ENCODE assay signal across 8 cellular contexts in genomic region chr12:107917912-107918800, GRCh38.
DNase-seq lines count a peak whose midpoint lies in the region; ATAC-seq and TF ChIP-seq lines count a peak whose summit lies in the region.

No MANE protein-coding gene starts in this region.

- H3K27ac Mint-ChIP-seq in nephron, result no peak overlapping the region

- no peak overlapping the region for H3K27ac ChIP-seq in 22Rv1

- no peak for DNase-seq in GM12864 (ENCODE audit: low read depth)
- peak; percentile 64 for DNase-seq in NCI-H345 (lab: John Stamatoyannopoulos, UW)
- peak; percentile 54 for DNase-seq in choroid plexus epithelial cell (ENCODE audit: low read depth)
- no peak for DNase-seq in activated naive CD4-positive, alpha-beta T cell (lab: John Stamatoyannopoulos, UW)

- ATAC-seq in GM19351 (IDR thresholded peaks at IDR 0.05; ENCODE audit: unreplicated experiment) (no peak), GM18868 (IDR thresholded peaks at IDR 0.05; ENCODE audit: unreplicated experiment) (no peak)

- TF ChIP-seq CTCF in 22Rv1 (IDR thresholded peaks at IDR 0.05) (peak; percentile 83), GM12864 (IDR thresholded peaks at IDR 0.05; ENCODE audit: low read depth, low read length, missing control alignments) (peak; percentile 93), choroid plexus epithelial cell (conservative IDR thresholded peaks at IDR 0.05; ENCODE audit: low read depth, low read length) (peak; percentile 87), nephron (IDR thresholded peaks at IDR 0.05; ENCODE audit: unreplicated experiment in 3 of 3) (peak; percentile 67 to 80 (median 75))

- peaks cover 35% of the 10 kb centered on the region for H3K27me3 Mint-ChIP-seq in nephron (ENCODE audit: low read depth)

- H3K4me3 ChIP-seq in GM12864 (ENCODE audit: low read depth, low read length) (no peak overlapping the region), choroid plexus epithelial cell (ENCODE audit: low read depth, low read length) (no peak overlapping the region)

- no peaks in the 10 kb centered on the region for H3K9me3 Mint-ChIP-seq in nephron

- no peaks in the 10 kb centered on the region for H3K36me3 Mint-ChIP-seq in nephron (ENCODE audit: low read depth)

- H3K4me3 Mint-ChIP-seq in nephron, result no peak overlapping the region

- no peaks in the 10 kb centered on the region for H3K4me1 Mint-ChIP-seq in nephron

Comparison
In these comparisons a context has a peak if more than half of its experiments do, and no peak if none do; other contexts are left out.
1. DNase-seq: peak in NCI-H345 (single experiment) and choroid plexus epithelial cell (single experiment); none in GM12864 (single experiment) and activated naive CD4-positive, alpha-beta T cell (0 of 4).
2. Peak in every context shown above with its lines, with median percentiles within 50 percentile points of each other: CTCF ChIP-seq.